Comparison of ENCODE assay signal across 27 cellular contexts in genomic region chr22:46143491-46144147, GRCh38.
"Had no signal": no experiment of that assay in that cellular context is flagged by ENCODE, and none has a peak within 500 bp of the region (broad histone marks: within the 10 kb centered on the region; RNA-seq: fewer than 3 reads in every experiment).

No MANE protein-coding gene starts in this region.

- H3K4me2 ChIP-seq: neural progenitor cell, smooth muscle cell had no signal

- H3K27ac Mint-ChIP-seq: activated naive CD8-positive, alpha-beta T cell treated with anti-CD3 and anti-CD28 coated beads for 36 hours; activated T-cell treated with anti-CD3 and anti-CD28 coated beads, Interleukin-2, amount 50 U/mL, for 24 hours; activated T-helper 17 cell treated with anti-CD3 and anti-CD28 coated beads, Interleukin-2, amount 50 U/mL, for 72 hours; neural progenitor cell had no signal

- H2AFZ ChIP-seq: neural progenitor cell had no signal

- H3K4me3 ChIP-seq: lung, neural progenitor cell, smooth muscle cell, stomach, testis, upper lobe of left lung had no signal

- ATAC-seq: activated T-helper 17 cell treated with anti-CD3 and anti-CD28 coated beads, Interleukin-2, amount 50 U/mL, for 72 hours; esophagus mucosa; left colon; naive thymus-derived CD8-positive, alpha-beta T cell; right cardiac atrium; SK-N-SH treated with all-trans-retinoic acid at 6 μM for 48 hours; stimulated activated memory B cell treated with anti-CD40 and anti-IgM and Interleukin-4, amounts not matched to agents 10 μg/mL and 1 μg/mL and 100 μg/mL, for 72 hours had no signal

- H3K4me1 ChIP-seq: neural progenitor cell had no signal

- H3K36me3 ChIP-seq: neural progenitor cell, stomach, upper lobe of left lung had no signal

- H3K9ac ChIP-seq: neural progenitor cell had no signal

- H3K9me3 Mint-ChIP-seq: activated naive CD8-positive, alpha-beta T cell treated with anti-CD3 and anti-CD28 coated beads for 36 hours; activated T-cell treated with anti-CD3 and anti-CD28 coated beads, Interleukin-2, amount 50 U/mL, for 24 hours; activated T-helper 17 cell treated with anti-CD3 and anti-CD28 coated beads, Interleukin-2, amount 50 U/mL, for 72 hours; central memory CD8-positive, alpha-beta T cell; naive thymus-derived CD8-positive, alpha-beta T cell; stimulated activated memory B cell treated with anti-CD40 and anti-IgM and Interleukin-4, amounts not matched to agents 10 μg/mL and 1 μg/mL and 100 μg/mL, for 72 hours had no signal

- DNase-seq: activated CD4-positive, alpha-beta T cell treated with anti-CD3 and anti-CD28 coated beads for 1 hour; activated CD4-positive, alpha-beta T cell treated with anti-CD3 and anti-CD28 coated beads, Interleukin-2, amount 50 U/mL, for 4 hours; activated CD8-positive, alpha-beta memory T cell treated with anti-CD3 and anti-CD28 coated beads for 24 hours; activated CD8-positive, alpha-beta memory T cell treated with anti-CD3 and anti-CD28 coated beads, Interleukin-2, amount 50 U/mL, for 4 hours; activated naive CD8-positive, alpha-beta T cell treated with anti-CD3 and anti-CD28 coated beads for 36 hours; activated T-cell treated with anti-CD3 and anti-CD28 coated beads, Interleukin-2, amount 50 U/mL, for 24 hours; effector memory CD4-positive, alpha-beta T cell; left colon; right cardiac atrium; stimulated activated CD4-positive, alpha-beta T cell treated with anti-CD3 and anti-CD28 coated beads, Interleukin-15, amount 100 ng/mL, for 24 hours; stomach had no signal

- H3K4me1 Mint-ChIP-seq: activated naive CD8-positive, alpha-beta T cell treated with anti-CD3 and anti-CD28 coated beads for 36 hours; activated T-helper 17 cell treated with anti-CD3 and anti-CD28 coated beads, Interleukin-2, amount 50 U/mL, for 72 hours had no signal

- FAIRE-seq: astrocyte, colon, endothelial cell of umbilical vein, frontal cortex, islet of Langerhans had no signal

- H3K9me3 ChIP-seq: stomach, testis, upper lobe of left lung had no signal

- H3K36me3 Mint-ChIP-seq: activated naive CD8-positive, alpha-beta T cell treated with anti-CD3 and anti-CD28 coated beads for 36 hours; naive thymus-derived CD8-positive, alpha-beta T cell; neural progenitor cell; stimulated activated memory B cell treated with anti-CD40 and anti-IgM and Interleukin-4, amounts not matched to agents 10 μg/mL and 1 μg/mL and 100 μg/mL, for 72 hours had no signal

- H3K4me3 Mint-ChIP-seq: activated naive CD8-positive, alpha-beta T cell treated with anti-CD3 and anti-CD28 coated beads for 36 hours; activated T-cell treated with anti-CD3 and anti-CD28 coated beads, Interleukin-2, amount 50 U/mL, for 24 hours; activated T-helper 17 cell treated with anti-CD3 and anti-CD28 coated beads, Interleukin-2, amount 50 U/mL, for 72 hours; central memory CD8-positive, alpha-beta T cell; naive thymus-derived CD8-positive, alpha-beta T cell; neural progenitor cell; stimulated activated memory B cell treated with anti-CD40 and anti-IgM and Interleukin-4, amounts not matched to agents 10 μg/mL and 1 μg/mL and 100 μg/mL, for 72 hours had no signal

- H3K27me3 ChIP-seq: stomach, testis, upper lobe of left lung had no signal

- H3K27me3 Mint-ChIP-seq: activated T-helper 17 cell treated with anti-CD3 and anti-CD28 coated beads, Interleukin-2, amount 50 U/mL, for 72 hours; central memory CD8-positive, alpha-beta T cell; naive thymus-derived CD8-positive, alpha-beta T cell; stimulated activated memory B cell treated with anti-CD40 and anti-IgM and Interleukin-4, amounts not matched to agents 10 μg/mL and 1 μg/mL and 100 μg/mL, for 72 hours had no signal

- H3K27ac ChIP-seq: neural progenitor cell, stomach, testis, upper lobe of left lung had no signal
